Comparison of ENCODE assay signal across 12 cellular contexts in genomic region chr3:127674793-127675189, GRCh38. TPM values are rescaled to one million over a fixed set of nuclear protein-coding genes. Genes with fewer than 3 reads are reported as not detected.
DNase-seq lines count a peak whose midpoint lies in the region; ATAC-seq lines count a peak whose summit lies in the region.
"Had no signal": no experiment of that assay in that cellular context is flagged by ENCODE, and none has a peak within 500 bp of the region (broad histone marks: within the 10 kb centered on the region; RNA-seq: fewer than 3 reads in every experiment).

No MANE protein-coding gene starts in this region.

- H3K27ac Mint-ChIP-seq in activated naive CD4-positive, alpha-beta T cell treated with anti-CD3 and anti-CD28 coated beads, Interleukin-2, amount 10 ng/mL, durations not matched to agents 7 days and 5 days: peak overlapping the region; percentile 64
- no peak overlapping the region for H3K27ac Mint-ChIP-seq in activated naive CD4-positive, alpha-beta T cell treated with anti-CD3 and anti-CD28 coated beads for 36 hours
- peak overlapping the region; percentile 18 for H3K27ac Mint-ChIP-seq in activated T-helper 17 cell treated with anti-CD3 and anti-CD28 coated beads, Interleukin-2, amount 50 U/mL, for 72 hours
- no peak overlapping the region for H3K27ac Mint-ChIP-seq in memory B cell
- H3K27ac Mint-ChIP-seq in stimulated activated naive CD8-positive, alpha-beta T cell treated with anti-CD3 and anti-CD28 coated beads, Interleukin-15, amount 100 ng/mL, for 72 hours: peak overlapping the region; percentile 13 to 53

- DNase-seq in activated naive CD4-positive, alpha-beta T cell treated with anti-CD3 and anti-CD28 coated beads, Interleukin-2, amount 10 ng/mL, durations not matched to agents 7 days and 5 days: no peak
- no peak for DNase-seq in activated naive CD4-positive, alpha-beta T cell treated with anti-CD3 and anti-CD28 coated beads for 36 hours
- DNase-seq in memory B cell (ENCODE audit: low spot score in 2 of 2): no peak
- DNase-seq in stimulated activated naive CD8-positive, alpha-beta T cell treated with anti-CD3 and anti-CD28 coated beads, Interleukin-15, amount 100 ng/mL, for 72 hours: peak in 1 of 2 donors; percentile 4
- no peak for DNase-seq in NCI-H146 (lab: John Stamatoyannopoulos, UW)
- DNase-seq in UCSD-AML1 (lab: John Stamatoyannopoulos, UW; ENCODE audit: unreplicated experiment): no peak
- DNase-seq: AML-193; NCI-H1092 treated with DMSO at 0.1 percent for 48 hours; NCI-H526; stimulated activated CD4-positive, alpha-beta T cell treated with anti-CD3 and anti-CD28 coated beads, Interleukin-15, amount 100 ng/mL, for 24 hours had no signal

- no peak for ATAC-seq in activated T-helper 17 cell treated with anti-CD3 and anti-CD28 coated beads, Interleukin-2, amount 50 U/mL, for 72 hours (replicated peaks)
- ATAC-seq in memory B cell (ENCODE audit: low read depth) (no peak), HG02885 (IDR thresholded peaks at IDR 0.05; ENCODE audit: poor library complexity, unreplicated experiment) (no peak)
- no peak for ATAC-seq in stimulated activated naive CD8-positive, alpha-beta T cell treated with anti-CD3 and anti-CD28 coated beads, Interleukin-15, amount 100 ng/mL, for 72 hours

- H3K36me3 Mint-ChIP-seq in activated naive CD4-positive, alpha-beta T cell treated with anti-CD3 and anti-CD28 coated beads, Interleukin-2, amount 10 ng/mL, durations not matched to agents 7 days and 5 days: peaks cover 8% of the 10 kb centered on the region
- no peaks in the 10 kb centered on the region for H3K36me3 Mint-ChIP-seq in activated naive CD4-positive, alpha-beta T cell treated with anti-CD3 and anti-CD28 coated beads for 36 hours (ENCODE audit: low read depth)
- H3K36me3 Mint-ChIP-seq in activated T-helper 17 cell treated with anti-CD3 and anti-CD28 coated beads, Interleukin-2, amount 50 U/mL, for 72 hours (ENCODE audit: low read depth): peaks cover 7% of the 10 kb centered on the region
- H3K36me3 Mint-ChIP-seq in memory B cell: peaks cover 10% of the 10 kb centered on the region

- intact Hi-C loops in activated naive CD4-positive, alpha-beta T cell treated with anti-CD3 and anti-CD28 coated beads for 36 hours (cut with micrococcal nuclease): loop anchor here (5.0 to 10.0 kb wide), 2 partner anchors 448 to 1440 kb away; partner anchors contain the start of gene RUVBL1

- H3K4me1 Mint-ChIP-seq in activated naive CD4-positive, alpha-beta T cell treated with anti-CD3 and anti-CD28 coated beads, Interleukin-2, amount 10 ng/mL, durations not matched to agents 7 days and 5 days: peaks cover 31% of the 10 kb centered on the region
- peaks cover 22% of the 10 kb centered on the region for H3K4me1 Mint-ChIP-seq in activated naive CD4-positive, alpha-beta T cell treated with anti-CD3 and anti-CD28 coated beads for 36 hours (ENCODE audit: low read depth)
- H3K4me1 Mint-ChIP-seq in activated T-helper 17 cell treated with anti-CD3 and anti-CD28 coated beads, Interleukin-2, amount 50 U/mL, for 72 hours: peaks cover 23% of the 10 kb centered on the region
- H3K4me1 Mint-ChIP-seq in memory B cell: peaks cover 31% of the 10 kb centered on the region
- H3K4me1 Mint-ChIP-seq in stimulated activated naive CD8-positive, alpha-beta T cell treated with anti-CD3 and anti-CD28 coated beads, Interleukin-15, amount 100 ng/mL, for 72 hours: peaks cover 51% of the 10 kb centered on the region

- H3K9me3 Mint-ChIP-seq in activated naive CD4-positive, alpha-beta T cell treated with anti-CD3 and anti-CD28 coated beads, Interleukin-2, amount 10 ng/mL, durations not matched to agents 7 days and 5 days: no peaks in the 10 kb centered on the region
- no peaks in the 10 kb centered on the region for H3K9me3 Mint-ChIP-seq in activated naive CD4-positive, alpha-beta T cell treated with anti-CD3 and anti-CD28 coated beads for 36 hours
- H3K9me3 Mint-ChIP-seq in activated T-helper 17 cell treated with anti-CD3 and anti-CD28 coated beads, Interleukin-2, amount 50 U/mL, for 72 hours: no peaks in the 10 kb centered on the region
- no peaks in the 10 kb centered on the region for H3K9me3 Mint-ChIP-seq in memory B cell
- H3K9me3 Mint-ChIP-seq in stimulated activated naive CD8-positive, alpha-beta T cell treated with anti-CD3 and anti-CD28 coated beads, Interleukin-15, amount 100 ng/mL, for 72 hours: no peaks in the 10 kb centered on the region

- H3K4me3 Mint-ChIP-seq in activated naive CD4-positive, alpha-beta T cell treated with anti-CD3 and anti-CD28 coated beads, Interleukin-2, amount 10 ng/mL, durations not matched to agents 7 days and 5 days: peak overlapping the region; percentile 86
- H3K4me3 Mint-ChIP-seq in activated naive CD4-positive, alpha-beta T cell treated with anti-CD3 and anti-CD28 coated beads for 36 hours: no peak overlapping the region
- peak overlapping the region; percentile 89 for H3K4me3 Mint-ChIP-seq in activated T-helper 17 cell treated with anti-CD3 and anti-CD28 coated beads, Interleukin-2, amount 50 U/mL, for 72 hours
- H3K4me3 Mint-ChIP-seq in memory B cell: peak overlapping the region; percentile 58
- H3K4me3 Mint-ChIP-seq in stimulated activated naive CD8-positive, alpha-beta T cell treated with anti-CD3 and anti-CD28 coated beads, Interleukin-15, amount 100 ng/mL, for 72 hours: peak overlapping the region in 1 of 2 donors; percentile 24

- CTCF ChIA-PET in activated naive CD4-positive, alpha-beta T cell treated with anti-CD3 and anti-CD28 coated beads, Interleukin-2, amount 10 ng/mL, durations not matched to agents 7 days and 5 days (lab: Charles Lee): no interaction called here
- CTCF ChIA-PET in activated naive CD4-positive, alpha-beta T cell treated with anti-CD3 and anti-CD28 coated beads for 36 hours (lab: Charles Lee): no interaction called here

- H3K27me3 Mint-ChIP-seq in activated naive CD4-positive, alpha-beta T cell treated with anti-CD3 and anti-CD28 coated beads, Interleukin-2, amount 10 ng/mL, durations not matched to agents 7 days and 5 days: no peaks in the 10 kb centered on the region
- H3K27me3 Mint-ChIP-seq in activated naive CD4-positive, alpha-beta T cell treated with anti-CD3 and anti-CD28 coated beads for 36 hours (ENCODE audit: low read depth): no peaks in the 10 kb centered on the region
- H3K27me3 Mint-ChIP-seq in activated T-helper 17 cell treated with anti-CD3 and anti-CD28 coated beads, Interleukin-2, amount 50 U/mL, for 72 hours: no peaks in the 10 kb centered on the region
- no peaks in the 10 kb centered on the region for H3K27me3 Mint-ChIP-seq in memory B cell
- H3K27me3 Mint-ChIP-seq in stimulated activated naive CD8-positive, alpha-beta T cell treated with anti-CD3 and anti-CD28 coated beads, Interleukin-15, amount 100 ng/mL, for 72 hours: no peaks in the 10 kb centered on the region

RNA-seq across cellular contexts. Expression of gene ABTB1, which starts 2.0 kb away (rescaled TPM):
- total RNA-seq in activated naive CD4-positive, alpha-beta T cell treated with anti-CD3 and anti-CD28 coated beads for 36 hours: 10 to 100 TPM; 10.6 to 13.5 TPM
- total RNA-seq in activated T-helper 17 cell treated with anti-CD3 and anti-CD28 coated beads, Interleukin-2, amount 50 U/mL, for 72 hours: 10 to 100 TPM; 16.1 to 23.6 TPM

RNA-seq across cellular contexts. Expression of gene PODXL2, which starts 45.8 kb away (rescaled TPM):
- 1 to 10 TPM in 1 of 2 experiments, under 1 TPM in 1; 0.98 to 1.1 TPM for total RNA-seq in activated naive CD4-positive, alpha-beta T cell treated with anti-CD3 and anti-CD28 coated beads for 36 hours
- 1 to 10 TPM in 1 of 2 donors, under 1 TPM in 1; 0.69 to 1.4 TPM for total RNA-seq in activated T-helper 17 cell treated with anti-CD3 and anti-CD28 coated beads, Interleukin-2, amount 50 U/mL, for 72 hours

Comparison
In these comparisons a context has a peak if more than half of its experiments do, and no peak if none do; other contexts are left out.
1. H3K27ac Mint-ChIP-seq: peak in activated naive CD4-positive, alpha-beta T cell treated with anti-CD3 and anti-CD28 coated beads, Interleukin-2, amount 10 ng/mL, durations not matched to agents 7 days and 5 days (single experiment), activated T-helper 17 cell treated with anti-CD3 and anti-CD28 coated beads, Interleukin-2, amount 50 U/mL, for 72 hours (single experiment) and stimulated activated naive CD8-positive, alpha-beta T cell treated with anti-CD3 and anti-CD28 coated beads, Interleukin-15, amount 100 ng/mL, for 72 hours (2 of 2); none in activated naive CD4-positive, alpha-beta T cell treated with anti-CD3 and anti-CD28 coated beads for 36 hours (single experiment) and memory B cell (single experiment).